In the genomic region with DNA sequence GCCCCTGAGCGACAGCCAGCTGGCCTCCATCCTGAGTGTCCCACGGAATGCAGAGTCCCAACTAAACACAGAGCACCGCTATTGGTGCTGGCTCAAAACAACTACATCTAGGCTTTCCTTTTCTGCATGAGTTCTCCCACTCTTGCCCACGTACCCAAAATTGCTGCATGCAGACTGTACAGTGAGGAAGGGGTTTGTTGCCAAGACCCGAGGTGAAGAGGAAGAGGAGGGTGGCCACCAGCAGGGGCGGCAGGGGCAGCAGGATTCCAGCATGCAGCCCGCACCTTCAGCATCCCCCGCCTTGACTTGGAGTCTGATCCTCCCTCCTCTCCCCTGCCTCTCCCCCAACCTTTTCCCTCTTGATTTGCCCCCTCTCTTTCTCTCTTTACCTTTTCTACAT, we compare ENCODE assay signal across 1 cellular context.
TF ChIP-seq lines count a peak whose summit lies in the region.

No MANE protein-coding gene starts in this region.

TF ChIP-seq in K562, 482 proteins besides CTCF, POLR2A, EP300 and RAD21:
- TF ChIP-seq ZNF23 (CRISPR knock-in tag; IDR thresholded peaks at IDR 0.05) = no peak
- TF ChIP-seq, protein P1, sequence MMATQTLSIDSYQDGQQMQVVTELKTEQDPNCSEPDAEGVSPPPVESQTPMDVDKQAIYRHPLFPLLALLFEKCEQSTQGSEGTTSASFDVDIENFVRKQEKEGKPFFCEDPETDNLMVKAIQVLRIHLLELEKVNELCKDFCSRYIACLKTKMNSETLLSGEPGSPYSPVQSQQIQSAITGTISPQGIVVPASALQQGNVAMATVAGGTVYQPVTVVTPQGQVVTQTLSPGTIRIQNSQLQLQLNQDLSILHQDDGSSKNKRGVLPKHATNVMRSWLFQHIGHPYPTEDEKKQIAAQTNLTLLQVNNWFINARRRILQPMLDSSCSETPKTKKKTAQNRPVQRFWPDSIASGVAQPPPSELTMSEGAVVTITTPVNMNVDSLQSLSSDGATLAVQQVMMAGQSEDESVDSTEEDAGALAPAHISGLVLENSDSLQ (IDR thresholded peaks at IDR 0.05) = 0 out of 2 replicates have a peak, but pooled peaks have one; percentile 1
